8 cellular contexts compared by ENCODE assay signal in the genomic region with DNA sequence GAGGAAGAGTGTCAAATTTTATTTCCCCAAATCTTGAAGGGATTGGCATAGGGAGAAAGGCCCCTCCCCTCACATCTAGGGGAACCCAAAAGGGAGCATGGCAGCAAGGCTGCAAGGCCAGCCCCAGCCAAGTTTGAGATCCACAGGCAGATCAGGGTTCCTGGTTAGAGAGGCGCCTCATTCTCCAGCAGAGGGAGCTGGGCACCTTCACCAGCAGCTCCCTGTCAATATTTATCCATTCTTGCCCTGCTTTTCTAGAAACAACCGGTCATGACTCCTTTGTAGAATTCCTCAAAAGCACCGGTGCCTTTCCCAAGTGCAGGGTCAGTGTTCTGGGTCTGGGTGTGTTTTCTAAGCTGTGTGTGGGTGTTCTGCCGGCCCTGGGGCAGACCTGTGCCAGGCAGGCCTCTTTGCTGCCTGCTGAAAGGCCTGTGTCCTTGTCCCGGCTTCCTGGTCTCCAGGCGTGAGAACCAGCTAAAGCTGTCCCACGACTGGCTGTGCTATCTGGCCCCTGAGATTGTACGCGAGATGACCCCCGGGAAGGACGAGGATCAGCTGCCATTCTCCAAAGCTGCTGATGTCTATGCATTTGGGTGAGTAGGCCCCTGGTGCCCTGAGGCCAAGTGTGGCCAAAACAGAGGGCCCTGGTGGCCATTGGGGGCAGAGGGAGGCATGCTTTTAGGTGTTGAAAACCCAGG. TPM values are rescaled to one million over a fixed set of nuclear protein-coding genes. Genes with fewer than 3 reads are reported as not detected.
DNase-seq lines count a peak whose midpoint lies in the region; ATAC-seq and TF ChIP-seq lines count a peak whose summit lies in the region.

No MANE protein-coding gene starts in this region.

- peak; percentile 6 for DNase-seq in NCI-H2171 treated with DMSO at 0.1 percent for 48 hours (lab: John Stamatoyannopoulos, UW)
- DNase-seq in NCI-H2171 (lab: John Stamatoyannopoulos, UW) = no peak
- peak; percentile 60 for DNase-seq in NB4 (ENCODE audit: low read depth)
- DNase-seq in chondrocyte (ENCODE audit: low spot score) = peak; percentile 60
- DNase-seq in mesothelial cell of epicardium (ENCODE audit: low spot score in 2 of 2, unreplicated experiment in 2 of 2) = no peak
- no peak for DNase-seq in stimulated activated CD4-positive, alpha-beta T cell treated with anti-CD3 and anti-CD28 coated beads, Interleukin-4, amount 100 ng/mL, for 1 hour
- DNase-seq in NCI-H1694 treated with DMSO at 0.1 percent for 48 hours (lab: John Stamatoyannopoulos, UW) = no peak

- H3K27ac Mint-ChIP-seq in chondrocyte (ENCODE audit: unreplicated experiment) (no peak overlapping the region), mesothelial cell of epicardium (no peak overlapping the region)

- H3K4me3 Mint-ChIP-seq in chondrocyte (ENCODE audit: unreplicated experiment) (no peak overlapping the region), mesothelial cell of epicardium (no peak overlapping the region)

- no peak for ATAC-seq in GM21723 (IDR thresholded peaks at IDR 0.05; ENCODE audit: unreplicated experiment)

- H3K4me3 ChIP-seq in NB4 (ENCODE audit: low read depth, low read length) = no peak overlapping the region

- TF ChIP-seq POLR2A in NB4 (IDR thresholded peaks at IDR 0.05; ENCODE audit: extremely low read depth, insufficient read length) = no peak

- H3K27me3 Mint-ChIP-seq in chondrocyte (ENCODE audit: low read depth) = no peaks in the 10 kb centered on the region
- no peaks in the 10 kb centered on the region for H3K27me3 Mint-ChIP-seq in mesothelial cell of epicardium (ENCODE audit: low read depth)

- TF ChIP-seq CTCF in NB4 (IDR thresholded peaks at IDR 0.05; ENCODE audit: low read depth, low read length) (peak; percentile 81), chondrocyte (IDR thresholded peaks at IDR 0.05) (peak; percentile 74), mesothelial cell of epicardium (IDR thresholded peaks at IDR 0.05; ENCODE audit: unreplicated experiment) (peak; percentile 19)

- H3K4me1 Mint-ChIP-seq in chondrocyte (ENCODE audit: low read depth) (no peaks in the 10 kb centered on the region), mesothelial cell of epicardium (no peaks in the 10 kb centered on the region)

- H3K36me3 Mint-ChIP-seq in chondrocyte (ENCODE audit: low read depth) (peaks cover 32% of the 10 kb centered on the region), mesothelial cell of epicardium (peaks cover 16% of the 10 kb centered on the region)

- H3K9me3 Mint-ChIP-seq in chondrocyte (ENCODE audit: low read depth) (no peaks in the 10 kb centered on the region), mesothelial cell of epicardium (no peaks in the 10 kb centered on the region)

RNA-seq across cellular contexts. Expression of a gene that starts 21.2 kb away (rescaled TPM):
- total RNA-seq in chondrocyte (2.1 to 4.3 TPM (median 2.9 TPM) in 3 replicates), mesothelial cell of epicardium (4.4 to 4.8 TPM (median 4.6 TPM) in 3 replicates)

Comparison
In these comparisons a context has a peak if more than half of its experiments do, and no peak if none do; other contexts are left out.
1. DNase-seq: peak in NCI-H2171 treated with DMSO at 0.1 percent for 48 hours (single experiment), NB4 (single experiment) and chondrocyte (single experiment); none in NCI-H2171 (single experiment), mesothelial cell of epicardium (0 of 2), stimulated activated CD4-positive, alpha-beta T cell treated with anti-CD3 and anti-CD28 coated beads, Interleukin-4, amount 100 ng/mL, for 1 hour (single experiment) and NCI-H1694 treated with DMSO at 0.1 percent for 48 hours (single experiment).
2. CTCF ChIP-seq: peak in every context shown above with its lines; median percentile 81 in NB4; 74 in chondrocyte; 19 in mesothelial cell of epicardium.